Comparison of ENCODE assay signal across 1 cellular context in the genomic region with DNA sequence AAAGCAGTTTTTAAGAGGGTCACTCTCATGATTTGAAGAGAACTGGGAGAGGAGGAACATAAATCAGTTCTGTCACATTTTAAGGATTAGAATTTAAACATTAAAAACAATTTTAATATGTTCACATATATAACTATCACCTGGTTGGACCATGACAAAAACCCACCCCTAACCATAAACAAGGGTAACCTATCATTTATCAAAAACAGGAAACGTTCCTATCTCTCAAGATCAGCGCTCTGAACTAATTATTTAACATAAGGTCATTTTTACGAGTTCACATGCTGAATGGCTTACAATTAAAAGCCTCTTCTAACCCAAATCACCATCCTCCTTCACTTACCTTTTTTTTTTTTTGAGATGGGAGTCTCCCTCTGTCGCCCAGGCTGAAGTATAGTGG.
TF ChIP-seq lines count a peak whose summit lies in the region.

No MANE protein-coding gene starts in this region.

TF ChIP-seq in HEK293, 187 proteins besides CTCF, POLR2A, EP300 and RAD21 (continued from another document):
- TF ChIP-seq BCL11A (tag by site-specific recombination; IDR thresholded peaks at IDR 0.05; ENCODE audit: low read depth) (peak; percentile 52; the same call in 1 of the 2 replicates), BCL11B (tag by site-specific recombination; IDR thresholded peaks at IDR 0.05; ENCODE audit: low read depth) (0 out of 2 replicates have a peak, but pooled peaks have one; percentile 18), OSR2 (tag by site-specific recombination; IDR thresholded peaks at IDR 0.05) (peak; percentile 77), GLIS1 (tag by site-specific recombination; IDR thresholded peaks at IDR 0.05) (0 out of 2 replicates have a peak, but pooled peaks have one; percentile 10), IKZF3 (tag by site-specific recombination; IDR thresholded peaks at IDR 0.05) (0 out of 2 replicates have a peak, but pooled peaks have one; percentile 13), ZFP3 (tag by site-specific recombination; IDR thresholded peaks at IDR 0.05; ENCODE audit: low read depth) (no peak), ZNF248 (tag by site-specific recombination; IDR thresholded peaks at IDR 0.05) (no peak), ZNF426 (tag by site-specific recombination; IDR thresholded peaks at IDR 0.05) (no peak), FEZF1 (tag by site-specific recombination; IDR thresholded peaks at IDR 0.05) (peak; percentile 65), KLF7 (tag by site-specific recombination; IDR thresholded peaks at IDR 0.05; ENCODE audit: borderline replicate concordance) (no peak), ZNF274 (IDR thresholded peaks at IDR 0.05; ENCODE audit: low read length) (no peak), ZNF274 (tag by site-specific recombination; IDR thresholded peaks at IDR 0.05; ENCODE audit: borderline replicate concordance) (no peak), ZNF561 (tag by site-specific recombination; IDR thresholded peaks at IDR 0.05; ENCODE audit: borderline replicate concordance) (peak; percentile 46), ZNF549 (tag by site-specific recombination; IDR thresholded peaks at IDR 0.05) (no peak), ZNF112 (tag by site-specific recombination; IDR thresholded peaks at IDR 0.05) (no peak), ZEB2 (tag by site-specific recombination; IDR thresholded peaks at IDR 0.05) (0 out of 2 replicates have a peak, but pooled peaks have one; percentile 16), MYNN (tag by site-specific recombination; IDR thresholded peaks at IDR 0.05; ENCODE audit: borderline replicate concordance) (peak; percentile 91), ZNF776 (tag by site-specific recombination; IDR thresholded peaks at IDR 0.05; ENCODE audit: borderline replicate concordance) (no peak), WT1 (tag by site-specific recombination; IDR thresholded peaks at IDR 0.05) (peak; percentile 85)
- TF ChIP-seq, protein P1, sequence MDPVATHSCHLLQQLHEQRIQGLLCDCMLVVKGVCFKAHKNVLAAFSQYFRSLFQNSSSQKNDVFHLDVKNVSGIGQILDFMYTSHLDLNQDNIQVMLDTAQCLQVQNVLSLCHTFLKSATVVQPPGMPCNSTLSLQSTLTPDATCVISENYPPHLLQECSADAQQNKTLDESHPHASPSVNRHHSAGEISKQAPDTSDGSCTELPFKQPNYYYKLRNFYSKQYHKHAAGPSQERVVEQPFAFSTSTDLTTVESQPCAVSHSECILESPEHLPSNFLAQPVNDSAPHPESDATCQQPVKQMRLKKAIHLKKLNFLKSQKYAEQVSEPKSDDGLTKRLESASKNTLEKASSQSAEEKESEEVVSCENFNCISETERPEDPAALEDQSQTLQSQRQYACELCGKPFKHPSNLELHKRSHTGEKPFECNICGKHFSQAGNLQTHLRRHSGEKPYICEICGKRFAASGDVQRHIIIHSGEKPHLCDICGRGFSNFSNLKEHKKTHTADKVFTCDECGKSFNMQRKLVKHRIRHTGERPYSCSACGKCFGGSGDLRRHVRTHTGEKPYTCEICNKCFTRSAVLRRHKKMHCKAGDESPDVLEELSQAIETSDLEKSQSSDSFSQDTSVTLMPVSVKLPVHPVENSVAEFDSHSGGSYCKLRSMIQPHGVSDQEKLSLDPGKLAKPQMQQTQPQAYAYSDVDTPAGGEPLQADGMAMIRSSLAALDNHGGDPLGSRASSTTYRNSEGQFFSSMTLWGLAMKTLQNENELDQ (tag by site-specific recombination; IDR thresholded peaks at IDR 0.05; ENCODE audit: low read depth), result no peak
- TF ChIP-seq, protein P2, sequence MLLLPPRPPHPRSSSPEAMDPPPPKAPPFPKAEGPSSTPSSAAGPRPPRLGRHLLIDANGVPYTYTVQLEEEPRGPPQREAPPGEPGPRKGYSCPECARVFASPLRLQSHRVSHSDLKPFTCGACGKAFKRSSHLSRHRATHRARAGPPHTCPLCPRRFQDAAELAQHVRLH (tag by site-specific recombination; IDR thresholded peaks at IDR 0.05), result no peak; the same call in 1 of the 2 replicates
- TF ChIP-seq, protein P3, sequence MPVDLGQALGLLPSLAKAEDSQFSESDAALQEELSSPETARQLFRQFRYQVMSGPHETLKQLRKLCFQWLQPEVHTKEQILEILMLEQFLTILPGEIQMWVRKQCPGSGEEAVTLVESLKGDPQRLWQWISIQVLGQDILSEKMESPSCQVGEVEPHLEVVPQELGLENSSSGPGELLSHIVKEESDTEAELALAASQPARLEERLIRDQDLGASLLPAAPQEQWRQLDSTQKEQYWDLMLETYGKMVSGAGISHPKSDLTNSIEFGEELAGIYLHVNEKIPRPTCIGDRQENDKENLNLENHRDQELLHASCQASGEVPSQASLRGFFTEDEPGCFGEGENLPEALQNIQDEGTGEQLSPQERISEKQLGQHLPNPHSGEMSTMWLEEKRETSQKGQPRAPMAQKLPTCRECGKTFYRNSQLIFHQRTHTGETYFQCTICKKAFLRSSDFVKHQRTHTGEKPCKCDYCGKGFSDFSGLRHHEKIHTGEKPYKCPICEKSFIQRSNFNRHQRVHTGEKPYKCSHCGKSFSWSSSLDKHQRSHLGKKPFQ (tag by site-specific recombination; IDR thresholded peaks at IDR 0.05), result peak; percentile 48
- TF ChIP-seq, protein P4, sequence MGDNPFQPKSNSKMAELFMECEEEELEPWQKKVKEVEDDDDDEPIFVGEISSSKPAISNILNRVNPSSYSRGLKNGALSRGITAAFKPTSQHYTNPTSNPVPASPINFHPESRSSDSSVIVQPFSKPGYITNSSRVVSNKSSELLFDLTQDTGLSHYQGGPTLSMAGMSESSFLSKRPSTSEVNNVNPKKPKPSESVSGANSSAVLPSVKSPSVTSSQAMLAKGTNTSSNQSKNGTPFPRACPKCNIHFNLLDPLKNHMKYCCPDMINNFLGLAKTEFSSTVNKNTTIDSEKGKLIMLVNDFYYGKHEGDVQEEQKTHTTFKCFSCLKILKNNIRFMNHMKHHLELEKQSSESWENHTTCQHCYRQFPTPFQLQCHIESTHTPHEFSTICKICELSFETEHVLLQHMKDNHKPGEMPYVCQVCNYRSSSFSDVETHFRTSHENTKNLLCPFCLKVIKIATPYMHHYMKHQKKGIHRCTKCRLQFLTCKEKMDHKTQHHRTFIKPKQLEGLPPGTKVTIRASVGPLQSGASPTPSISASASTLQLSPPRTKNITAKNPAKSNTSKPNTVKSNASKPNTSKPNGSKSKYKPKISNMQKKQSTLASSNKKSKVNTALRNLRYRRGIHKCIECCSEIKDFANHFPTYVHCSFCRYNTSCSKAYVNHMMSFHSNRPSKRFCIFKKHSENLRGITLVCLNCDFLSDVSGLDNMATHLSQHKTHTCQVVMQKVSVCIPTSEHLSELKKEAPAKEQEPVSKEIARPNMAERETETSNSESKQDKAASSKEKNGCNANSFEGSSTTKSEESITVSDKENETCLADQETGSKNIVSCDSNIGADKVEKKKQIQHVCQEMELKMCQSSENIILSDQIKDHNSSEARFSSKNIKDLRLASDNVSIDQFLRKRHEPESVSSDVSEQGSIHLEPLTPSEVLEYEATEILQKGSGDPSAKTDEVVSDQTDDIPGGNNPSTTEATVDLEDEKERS (tag by site-specific recombination; IDR thresholded peaks at IDR 0.05), result no peak
- TF ChIP-seq, protein P5, sequence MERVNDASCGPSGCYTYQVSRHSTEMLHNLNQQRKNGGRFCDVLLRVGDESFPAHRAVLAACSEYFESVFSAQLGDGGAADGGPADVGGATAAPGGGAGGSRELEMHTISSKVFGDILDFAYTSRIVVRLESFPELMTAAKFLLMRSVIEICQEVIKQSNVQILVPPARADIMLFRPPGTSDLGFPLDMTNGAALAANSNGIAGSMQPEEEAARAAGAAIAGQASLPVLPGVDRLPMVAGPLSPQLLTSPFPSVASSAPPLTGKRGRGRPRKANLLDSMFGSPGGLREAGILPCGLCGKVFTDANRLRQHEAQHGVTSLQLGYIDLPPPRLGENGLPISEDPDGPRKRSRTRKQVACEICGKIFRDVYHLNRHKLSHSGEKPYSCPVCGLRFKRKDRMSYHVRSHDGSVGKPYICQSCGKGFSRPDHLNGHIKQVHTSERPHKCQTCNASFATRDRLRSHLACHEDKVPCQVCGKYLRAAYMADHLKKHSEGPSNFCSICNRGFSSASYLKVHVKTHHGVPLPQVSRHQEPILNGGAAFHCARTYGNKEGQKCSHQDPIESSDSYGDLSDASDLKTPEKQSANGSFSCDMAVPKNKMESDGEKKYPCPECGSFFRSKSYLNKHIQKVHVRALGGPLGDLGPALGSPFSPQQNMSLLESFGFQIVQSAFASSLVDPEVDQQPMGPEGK (tag by site-specific recombination; IDR thresholded peaks at IDR 0.05), result 0 out of 2 replicates have a peak, but pooled peaks have one; percentile 44
- TF ChIP-seq, protein P6, sequence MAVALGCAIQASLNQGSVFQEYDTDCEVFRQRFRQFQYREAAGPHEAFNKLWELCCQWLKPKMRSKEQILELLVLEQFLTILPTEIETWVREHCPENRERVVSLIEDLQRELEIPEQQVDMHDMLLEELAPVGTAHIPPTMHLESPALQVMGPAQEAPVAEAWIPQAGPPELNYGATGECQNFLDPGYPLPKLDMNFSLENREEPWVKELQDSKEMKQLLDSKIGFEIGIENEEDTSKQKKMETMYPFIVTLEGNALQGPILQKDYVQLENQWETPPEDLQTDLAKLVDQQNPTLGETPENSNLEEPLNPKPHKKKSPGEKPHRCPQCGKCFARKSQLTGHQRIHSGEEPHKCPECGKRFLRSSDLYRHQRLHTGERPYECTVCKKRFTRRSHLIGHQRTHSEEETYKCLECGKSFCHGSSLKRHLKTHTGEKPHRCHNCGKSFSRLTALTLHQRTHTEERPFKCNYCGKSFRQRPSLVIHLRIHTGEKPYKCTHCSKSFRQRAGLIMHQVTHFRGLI (tag by site-specific recombination; IDR thresholded peaks at IDR 0.05), result no peak
- TF ChIP-seq, protein P7, sequence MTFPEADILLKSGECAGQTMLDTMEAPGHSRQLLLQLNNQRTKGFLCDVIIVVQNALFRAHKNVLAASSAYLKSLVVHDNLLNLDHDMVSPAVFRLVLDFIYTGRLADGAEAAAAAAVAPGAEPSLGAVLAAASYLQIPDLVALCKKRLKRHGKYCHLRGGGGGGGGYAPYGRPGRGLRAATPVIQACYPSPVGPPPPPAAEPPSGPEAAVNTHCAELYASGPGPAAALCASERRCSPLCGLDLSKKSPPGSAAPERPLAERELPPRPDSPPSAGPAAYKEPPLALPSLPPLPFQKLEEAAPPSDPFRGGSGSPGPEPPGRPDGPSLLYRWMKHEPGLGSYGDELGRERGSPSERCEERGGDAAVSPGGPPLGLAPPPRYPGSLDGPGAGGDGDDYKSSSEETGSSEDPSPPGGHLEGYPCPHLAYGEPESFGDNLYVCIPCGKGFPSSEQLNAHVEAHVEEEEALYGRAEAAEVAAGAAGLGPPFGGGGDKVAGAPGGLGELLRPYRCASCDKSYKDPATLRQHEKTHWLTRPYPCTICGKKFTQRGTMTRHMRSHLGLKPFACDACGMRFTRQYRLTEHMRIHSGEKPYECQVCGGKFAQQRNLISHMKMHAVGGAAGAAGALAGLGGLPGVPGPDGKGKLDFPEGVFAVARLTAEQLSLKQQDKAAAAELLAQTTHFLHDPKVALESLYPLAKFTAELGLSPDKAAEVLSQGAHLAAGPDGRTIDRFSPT (tag by site-specific recombination; IDR thresholded peaks at IDR 0.05), result peak; percentile 70
- TF ChIP-seq, protein P8, sequence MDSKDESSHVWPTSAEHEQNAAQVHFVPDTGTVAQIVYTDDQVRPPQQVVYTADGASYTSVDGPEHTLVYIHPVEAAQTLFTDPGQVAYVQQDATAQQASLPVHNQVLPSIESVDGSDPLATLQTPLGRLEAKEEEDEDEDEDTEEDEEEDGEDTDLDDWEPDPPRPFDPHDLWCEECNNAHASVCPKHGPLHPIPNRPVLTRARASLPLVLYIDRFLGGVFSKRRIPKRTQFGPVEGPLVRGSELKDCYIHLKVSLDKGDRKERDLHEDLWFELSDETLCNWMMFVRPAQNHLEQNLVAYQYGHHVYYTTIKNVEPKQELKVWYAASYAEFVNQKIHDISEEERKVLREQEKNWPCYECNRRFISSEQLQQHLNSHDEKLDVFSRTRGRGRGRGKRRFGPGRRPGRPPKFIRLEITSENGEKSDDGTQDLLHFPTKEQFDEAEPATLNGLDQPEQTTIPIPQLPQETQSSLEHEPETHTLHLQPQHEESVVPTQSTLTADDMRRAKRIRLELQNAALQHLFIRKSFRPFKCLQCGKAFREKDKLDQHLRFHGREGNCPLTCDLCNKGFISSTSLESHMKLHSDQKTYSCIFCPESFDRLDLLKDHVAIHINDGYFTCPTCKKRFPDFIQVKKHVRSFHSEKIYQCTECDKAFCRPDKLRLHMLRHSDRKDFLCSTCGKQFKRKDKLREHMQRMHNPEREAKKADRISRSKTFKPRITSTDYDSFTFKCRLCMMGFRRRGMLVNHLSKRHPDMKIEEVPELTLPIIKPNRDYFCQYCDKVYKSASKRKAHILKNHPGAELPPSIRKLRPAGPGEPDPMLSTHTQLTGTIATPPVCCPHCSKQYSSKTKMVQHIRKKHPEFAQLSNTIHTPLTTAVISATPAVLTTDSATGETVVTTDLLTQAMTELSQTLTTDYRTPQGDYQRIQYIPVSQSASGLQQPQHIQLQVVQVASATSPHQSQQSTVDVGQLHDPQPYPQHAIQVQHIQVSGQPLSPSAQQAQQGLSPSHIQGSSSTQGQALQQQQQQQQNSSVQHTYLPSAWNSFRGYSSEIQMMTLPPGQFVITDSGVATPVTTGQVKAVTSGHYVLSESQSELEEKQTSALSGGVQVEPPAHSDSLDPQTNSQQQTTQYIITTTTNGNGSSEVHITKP (tag by site-specific recombination; IDR thresholded peaks at IDR 0.05), result peak; percentile 78
- TF ChIP-seq, protein P9, sequence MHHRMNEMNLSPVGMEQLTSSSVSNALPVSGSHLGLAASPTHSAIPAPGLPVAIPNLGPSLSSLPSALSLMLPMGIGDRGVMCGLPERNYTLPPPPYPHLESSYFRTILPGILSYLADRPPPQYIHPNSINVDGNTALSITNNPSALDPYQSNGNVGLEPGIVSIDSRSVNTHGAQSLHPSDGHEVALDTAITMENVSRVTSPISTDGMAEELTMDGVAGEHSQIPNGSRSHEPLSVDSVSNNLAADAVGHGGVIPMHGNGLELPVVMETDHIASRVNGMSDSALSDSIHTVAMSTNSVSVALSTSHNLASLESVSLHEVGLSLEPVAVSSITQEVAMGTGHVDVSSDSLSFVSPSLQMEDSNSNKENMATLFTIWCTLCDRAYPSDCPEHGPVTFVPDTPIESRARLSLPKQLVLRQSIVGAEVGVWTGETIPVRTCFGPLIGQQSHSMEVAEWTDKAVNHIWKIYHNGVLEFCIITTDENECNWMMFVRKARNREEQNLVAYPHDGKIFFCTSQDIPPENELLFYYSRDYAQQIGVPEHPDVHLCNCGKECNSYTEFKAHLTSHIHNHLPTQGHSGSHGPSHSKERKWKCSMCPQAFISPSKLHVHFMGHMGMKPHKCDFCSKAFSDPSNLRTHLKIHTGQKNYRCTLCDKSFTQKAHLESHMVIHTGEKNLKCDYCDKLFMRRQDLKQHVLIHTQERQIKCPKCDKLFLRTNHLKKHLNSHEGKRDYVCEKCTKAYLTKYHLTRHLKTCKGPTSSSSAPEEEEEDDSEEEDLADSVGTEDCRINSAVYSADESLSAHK (tag by site-specific recombination; IDR thresholded peaks at IDR 0.05), result peak; percentile 53; the same call in 1 of the 2 replicates
- TF ChIP-seq, protein P10, sequence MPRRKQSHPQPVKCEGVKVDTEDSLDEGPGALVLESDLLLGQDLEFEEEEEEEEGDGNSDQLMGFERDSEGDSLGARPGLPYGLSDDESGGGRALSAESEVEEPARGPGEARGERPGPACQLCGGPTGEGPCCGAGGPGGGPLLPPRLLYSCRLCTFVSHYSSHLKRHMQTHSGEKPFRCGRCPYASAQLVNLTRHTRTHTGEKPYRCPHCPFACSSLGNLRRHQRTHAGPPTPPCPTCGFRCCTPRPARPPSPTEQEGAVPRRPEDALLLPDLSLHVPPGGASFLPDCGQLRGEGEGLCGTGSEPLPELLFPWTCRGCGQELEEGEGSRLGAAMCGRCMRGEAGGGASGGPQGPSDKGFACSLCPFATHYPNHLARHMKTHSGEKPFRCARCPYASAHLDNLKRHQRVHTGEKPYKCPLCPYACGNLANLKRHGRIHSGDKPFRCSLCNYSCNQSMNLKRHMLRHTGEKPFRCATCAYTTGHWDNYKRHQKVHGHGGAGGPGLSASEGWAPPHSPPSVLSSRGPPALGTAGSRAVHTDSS (tag by site-specific recombination; IDR thresholded peaks at IDR 0.05), result no peak
